ENCODE assay signal across 2 cellular contexts in the genomic region with DNA sequence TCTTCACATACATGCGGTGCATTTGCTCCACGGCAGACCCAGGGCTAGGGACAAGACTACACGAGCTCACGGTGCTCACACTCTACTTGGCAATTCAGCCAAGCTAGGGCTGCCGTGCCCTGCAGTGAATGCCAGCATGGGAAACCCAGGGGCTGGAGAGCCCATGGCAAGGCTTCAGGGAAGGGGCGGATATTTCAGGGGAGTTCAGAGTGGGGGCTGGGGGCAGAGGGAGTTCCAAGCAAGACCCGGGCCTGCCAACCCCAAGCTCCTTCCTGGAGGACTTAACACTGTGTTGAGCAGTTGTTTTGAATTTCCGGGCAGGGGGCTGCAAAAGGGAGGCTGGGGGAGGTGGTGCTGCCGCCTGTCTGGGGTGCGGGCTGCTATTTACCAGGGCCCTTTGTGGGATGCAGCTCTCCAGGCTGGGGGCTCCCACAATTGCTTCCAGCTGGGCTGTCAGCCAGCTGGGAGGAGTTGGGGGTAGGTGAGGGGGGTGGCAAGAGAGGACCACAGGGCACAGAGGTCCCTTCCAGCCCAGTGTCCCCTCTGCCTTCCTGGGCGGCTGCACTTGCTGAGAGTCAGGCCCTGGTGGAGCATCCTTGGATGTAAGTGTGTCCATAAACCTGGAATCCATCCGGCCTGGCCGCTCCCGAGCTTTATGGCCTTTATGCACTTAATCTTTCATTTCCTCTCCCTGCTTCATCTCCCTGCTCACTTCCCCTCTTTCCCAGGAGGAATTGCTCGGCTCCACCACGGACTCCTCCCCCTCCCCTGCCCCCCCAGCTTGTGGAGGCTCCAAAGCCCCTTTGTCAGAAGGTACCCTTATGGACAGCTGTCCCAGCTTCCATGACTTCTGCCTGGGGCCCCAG.
TF ChIP-seq lines count a peak whose summit lies in the region.

No MANE protein-coding gene starts in this region.

TF ChIP-seq in SK-N-SH, 30 proteins besides CTCF, POLR2A, EP300 and RAD21:
- TF ChIP-seq TAF1 (IDR thresholded peaks at IDR 0.05; ENCODE audit: borderline replicate concordance, low read depth, low read length) = no peak
- TF ChIP-seq, protein P1, sequence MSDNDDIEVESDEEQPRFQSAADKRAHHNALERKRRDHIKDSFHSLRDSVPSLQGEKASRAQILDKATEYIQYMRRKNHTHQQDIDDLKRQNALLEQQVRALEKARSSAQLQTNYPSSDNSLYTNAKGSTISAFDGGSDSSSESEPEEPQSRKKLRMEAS (IDR thresholded peaks at IDR 0.05; ENCODE audit: low read depth) = no peak
- no peak for TF ChIP-seq POLR2AphosphoS5 (IDR thresholded peaks at IDR 0.05; ENCODE audit: low read depth, low read length)
- TF ChIP-seq FOXM1 (IDR thresholded peaks at IDR 0.05; ENCODE audit: low read depth) = no peak
- TF ChIP-seq, protein P2, sequence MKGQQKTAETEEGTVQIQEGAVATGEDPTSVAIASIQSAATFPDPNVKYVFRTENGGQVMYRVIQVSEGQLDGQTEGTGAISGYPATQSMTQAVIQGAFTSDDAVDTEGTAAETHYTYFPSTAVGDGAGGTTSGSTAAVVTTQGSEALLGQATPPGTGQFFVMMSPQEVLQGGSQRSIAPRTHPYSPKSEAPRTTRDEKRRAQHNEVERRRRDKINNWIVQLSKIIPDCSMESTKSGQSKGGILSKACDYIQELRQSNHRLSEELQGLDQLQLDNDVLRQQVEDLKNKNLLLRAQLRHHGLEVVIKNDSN (IDR thresholded peaks at IDR 0.05; ENCODE audit: borderline replicate concordance, low read depth) = no peak
- no peak for TF ChIP-seq NRF1 (IDR thresholded peaks at IDR 0.05; ENCODE audit: low read depth, low read length)
- no peak for TF ChIP-seq MEF2A (IDR thresholded peaks at IDR 0.05; ENCODE audit: borderline replicate concordance, low read depth)
- TF ChIP-seq TCF12 (IDR thresholded peaks at IDR 0.05) = no peak

TF ChIP-seq in SK-N-SH treated with all-trans-retinoic acid at 6 μM for 48 hours, 23 proteins besides CTCF, POLR2A, EP300 and RAD21:
- TF ChIP-seq, protein P3, sequence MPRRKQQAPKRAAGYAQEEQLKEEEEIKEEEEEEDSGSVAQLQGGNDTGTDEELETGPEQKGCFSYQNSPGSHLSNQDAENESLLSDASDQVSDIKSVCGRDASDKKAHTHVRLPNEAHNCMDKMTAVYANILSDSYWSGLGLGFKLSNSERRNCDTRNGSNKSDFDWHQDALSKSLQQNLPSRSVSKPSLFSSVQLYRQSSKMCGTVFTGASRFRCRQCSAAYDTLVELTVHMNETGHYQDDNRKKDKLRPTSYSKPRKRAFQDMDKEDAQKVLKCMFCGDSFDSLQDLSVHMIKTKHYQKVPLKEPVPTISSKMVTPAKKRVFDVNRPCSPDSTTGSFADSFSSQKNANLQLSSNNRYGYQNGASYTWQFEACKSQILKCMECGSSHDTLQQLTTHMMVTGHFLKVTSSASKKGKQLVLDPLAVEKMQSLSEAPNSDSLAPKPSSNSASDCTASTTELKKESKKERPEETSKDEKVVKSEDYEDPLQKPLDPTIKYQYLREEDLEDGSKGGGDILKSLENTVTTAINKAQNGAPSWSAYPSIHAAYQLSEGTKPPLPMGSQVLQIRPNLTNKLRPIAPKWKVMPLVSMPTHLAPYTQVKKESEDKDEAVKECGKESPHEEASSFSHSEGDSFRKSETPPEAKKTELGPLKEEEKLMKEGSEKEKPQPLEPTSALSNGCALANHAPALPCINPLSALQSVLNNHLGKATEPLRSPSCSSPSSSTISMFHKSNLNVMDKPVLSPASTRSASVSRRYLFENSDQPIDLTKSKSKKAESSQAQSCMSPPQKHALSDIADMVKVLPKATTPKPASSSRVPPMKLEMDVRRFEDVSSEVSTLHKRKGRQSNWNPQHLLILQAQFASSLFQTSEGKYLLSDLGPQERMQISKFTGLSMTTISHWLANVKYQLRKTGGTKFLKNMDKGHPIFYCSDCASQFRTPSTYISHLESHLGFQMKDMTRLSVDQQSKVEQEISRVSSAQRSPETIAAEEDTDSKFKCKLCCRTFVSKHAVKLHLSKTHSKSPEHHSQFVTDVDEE (CRISPR knock-in tag; IDR thresholded peaks at IDR 0.05) = no peak
- TF ChIP-seq SNAI2 (CRISPR knock-in tag; IDR thresholded peaks at IDR 0.05) (no peak), ZNF565 (CRISPR knock-in tag; conservative IDR thresholded peaks at IDR 0.05; ENCODE audit: low read depth) (no peak), CSDC2 (CRISPR knock-in tag; IDR thresholded peaks at IDR 0.05) (no peak)
